Comparison of ENCODE assay signal across 25 cellular contexts in genomic region chr15:81781316-81781868, GRCh38.
"Had no signal": no experiment of that assay in that cellular context is flagged by ENCODE, and none has a peak within 500 bp of the region (broad histone marks: within the 10 kb centered on the region; RNA-seq: fewer than 3 reads in every experiment).

No MANE protein-coding gene starts in this region.

- DNase-seq: activated CD4-positive, alpha-beta memory T cell treated with anti-CD3 and anti-CD28 coated beads for 36 hours; activated CD4-positive, alpha-beta T cell treated with anti-CD3 and anti-CD28 coated beads for 48 hours; activated CD4-positive, CD25-positive, alpha-beta regulatory T cell; activated effector memory CD4-positive, alpha-beta T cell treated with Interleukin-2 at 50 U/mL for 16 hours; activated naive CD4-positive, alpha-beta T cell treated with anti-CD3 and anti-CD28 coated beads for 36 hours; activated naive CD8-positive, alpha-beta T cell treated with anti-CD3 and anti-CD28 coated beads, Interleukin-2, amount 10 ng/mL, durations not matched to agents 7 days and 5 days; activated T-cell treated with anti-CD3 and anti-CD28 coated beads, Interleukin-2, amount 50 U/mL, for 72 hours; amniotic stem cell; effector memory CD4-positive, alpha-beta T cell; gastrocnemius medialis; heart left ventricle; naive thymus-derived CD4-positive, alpha-beta T cell; retina; stimulated activated CD4-positive, alpha-beta T cell treated with anti-CD3 and anti-CD28 coated beads, Interleukin-2, amount 100 ng/mL, for 48 hours; stimulated activated CD8-positive, alpha-beta memory T cell treated with anti-CD3 and anti-CD28 coated beads, Interleukin-4, amount 100 ng/mL, for 48 hours; stimulated activated naive B cell treated with anti-CD40 and anti-IgM and Interleukin-4, amounts not matched to agents 10 μg/mL and 1 μg/mL and 100 μg/mL, for 72 hours; testis; uterus had no signal

- H3K36me3 ChIP-seq: breast epithelium, gastrocnemius medialis, heart left ventricle, neural progenitor cell, uterus had no signal

- H3K27me3 ChIP-seq: breast epithelium, gastrocnemius medialis, heart left ventricle, neural progenitor cell, testis, uterus had no signal

- FAIRE-seq: colon, TTC549 had no signal

- H3K4me3 ChIP-seq: breast epithelium, gastrocnemius medialis, heart left ventricle, lung, neural progenitor cell, testis, uterus had no signal

- H3K4me1 ChIP-seq: breast epithelium, gastrocnemius medialis, heart left ventricle, uterus had no signal

- H2AFZ ChIP-seq: neural progenitor cell had no signal

- H3K27ac ChIP-seq: breast epithelium, gastrocnemius medialis, heart left ventricle, neural progenitor cell, testis, uterus had no signal

- H3K9ac ChIP-seq: neural progenitor cell had no signal

- ATAC-seq: activated T-cell treated with anti-CD3 and anti-CD28 coated beads, Interleukin-2, amount 50 U/mL, for 72 hours; esophagus mucosa; gastrocnemius medialis; heart left ventricle; left lobe of liver; naive thymus-derived CD4-positive, alpha-beta T cell; stimulated activated naive B cell treated with anti-CD40 and anti-IgM and Interleukin-4, amounts not matched to agents 10 μg/mL and 1 μg/mL and 100 μg/mL, for 72 hours had no signal

- H3K4me2 ChIP-seq: neural progenitor cell had no signal

- H3K9me3 ChIP-seq: gastrocnemius medialis, heart left ventricle, testis, uterus had no signal
